In the genomic region with DNA sequence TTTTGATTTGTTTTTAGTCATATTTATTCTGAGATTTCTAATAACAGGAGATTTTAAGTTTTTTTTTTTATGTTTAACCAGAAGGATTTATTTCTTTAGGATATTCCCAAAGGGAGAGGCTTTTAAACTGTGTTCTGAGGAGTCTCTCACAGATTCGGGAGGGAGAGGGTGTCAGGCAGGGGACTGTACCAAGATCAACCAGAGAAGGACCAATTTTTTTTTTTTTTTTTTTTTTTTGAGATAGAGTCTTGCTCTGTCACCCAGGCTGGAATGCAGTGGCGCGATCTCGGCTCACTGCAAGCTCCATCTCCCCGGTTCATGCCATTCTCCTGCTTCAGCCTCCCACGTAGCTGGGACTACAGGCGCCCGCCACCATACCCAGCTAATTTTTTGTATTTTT, we compare ENCODE assay signal across 1 cellular context. TPM values are rescaled to one million over a fixed set of nuclear protein-coding genes. Genes with fewer than 3 reads are reported as not detected.
"Had no signal": no experiment of that assay in that cellular context is flagged by ENCODE, and none has a peak within 500 bp of the region (broad histone marks: within the 10 kb centered on the region; RNA-seq: fewer than 3 reads in every experiment).

No MANE protein-coding gene starts in this region.

RNA-seq across cellular contexts. Expression of gene MAP3K7CL, which starts 37.0 kb away (rescaled TPM):
- polyA plus RNA-seq: neural cell had no signal
